ENCODE assay signal across 21 cellular contexts in genomic region chr16:50496990-50497389, GRCh38. TPM values are rescaled to one million over a fixed set of nuclear protein-coding genes. Genes with fewer than 3 reads are reported as not detected.
"Had no signal": no experiment of that assay in that cellular context is flagged by ENCODE, and none has a peak within 500 bp of the region (broad histone marks: within the 10 kb centered on the region; RNA-seq: fewer than 3 reads in every experiment).

No MANE protein-coding gene starts in this region.

- H3K4me1 ChIP-seq: left lung, right atrium auricular region, transverse colon had no signal

- H3K27ac Mint-ChIP-seq: activated CD4-positive, alpha-beta memory T cell treated with anti-CD3 and anti-CD28 coated beads, Interleukin-2, amount 10 ng/mL, durations not matched to agents 7 days and 5 days; activated naive CD8-positive, alpha-beta T cell; activated T-cell treated with anti-CD3 and anti-CD28 coated beads, Interleukin-2, amount 50 U/mL, for 72 hours; natural killer cell; progenitor cell of endocrine pancreas; T-helper 17 cell; WTC11 had no signal

- H3K36me3 ChIP-seq: gastroesophageal sphincter, left lung, right atrium auricular region, transverse colon had no signal

- H3K4me3 ChIP-seq: gastroesophageal sphincter, left lung, right atrium auricular region, transverse colon had no signal

- ATAC-seq: activated T-cell treated with anti-CD3 and anti-CD28 coated beads, Interleukin-2, amount 50 U/mL, for 72 hours; gastroesophageal sphincter; left lung; natural killer cell; T-helper 17 cell; WTC11 had no signal

- H3K27me3 ChIP-seq: gastroesophageal sphincter, left lung, right atrium auricular region, transverse colon had no signal

- H3K9me3 Mint-ChIP-seq: activated T-cell treated with anti-CD3 and anti-CD28 coated beads, Interleukin-2, amount 50 U/mL, for 72 hours; natural killer cell had no signal

- H3K4me3 Mint-ChIP-seq: activated CD4-positive, alpha-beta memory T cell treated with anti-CD3 and anti-CD28 coated beads, Interleukin-2, amount 10 ng/mL, durations not matched to agents 7 days and 5 days; activated naive CD8-positive, alpha-beta T cell; activated T-cell treated with anti-CD3 and anti-CD28 coated beads, Interleukin-2, amount 50 U/mL, for 72 hours; natural killer cell; T-helper 17 cell; WTC11 had no signal

- H3K36me3 Mint-ChIP-seq: activated naive CD8-positive, alpha-beta T cell; natural killer cell; WTC11 had no signal

- H3K27ac ChIP-seq: left lung, right atrium auricular region, transverse colon had no signal

- H3K9me3 ChIP-seq: gastroesophageal sphincter, left lung, right atrium auricular region, transverse colon had no signal

- H3K4me1 Mint-ChIP-seq: activated CD4-positive, alpha-beta memory T cell treated with anti-CD3 and anti-CD28 coated beads, Interleukin-2, amount 10 ng/mL, durations not matched to agents 7 days and 5 days; natural killer cell; T-helper 17 cell had no signal

- DNase-seq: activated CD4-positive, alpha-beta T cell treated with anti-CD3 and anti-CD28 coated beads for 4 hours; activated gamma-delta T cell; activated T-cell treated with anti-CD3 and anti-CD28 coated beads, Interleukin-2, amount 50 U/mL, for 72 hours; amniotic stem cell; cerebellar nuclear complex; left lung; mesendoderm; natural killer cell; nucleus accumbens; stimulated activated CD4-positive, alpha-beta T cell treated with anti-CD3 and anti-CD28 coated beads, Interleukin-4, amount 100 ng/mL, for 1 hour; stimulated activated naive CD4-positive, alpha-beta T cell; T-helper 17 cell; transverse colon had no signal

- H3K27me3 Mint-ChIP-seq: activated CD4-positive, alpha-beta memory T cell treated with anti-CD3 and anti-CD28 coated beads, Interleukin-2, amount 10 ng/mL, durations not matched to agents 7 days and 5 days; activated naive CD8-positive, alpha-beta T cell; progenitor cell of endocrine pancreas; T-helper 17 cell had no signal

RNA-seq across cellular contexts. Expression of gene NKD1, which starts 51.2 kb away (rescaled TPM):
- total RNA-seq: dermis blood vessel endothelial cell, epithelial cell of proximal tubule had no signal
